9 cellular contexts compared by ENCODE assay signal in the genomic region with DNA sequence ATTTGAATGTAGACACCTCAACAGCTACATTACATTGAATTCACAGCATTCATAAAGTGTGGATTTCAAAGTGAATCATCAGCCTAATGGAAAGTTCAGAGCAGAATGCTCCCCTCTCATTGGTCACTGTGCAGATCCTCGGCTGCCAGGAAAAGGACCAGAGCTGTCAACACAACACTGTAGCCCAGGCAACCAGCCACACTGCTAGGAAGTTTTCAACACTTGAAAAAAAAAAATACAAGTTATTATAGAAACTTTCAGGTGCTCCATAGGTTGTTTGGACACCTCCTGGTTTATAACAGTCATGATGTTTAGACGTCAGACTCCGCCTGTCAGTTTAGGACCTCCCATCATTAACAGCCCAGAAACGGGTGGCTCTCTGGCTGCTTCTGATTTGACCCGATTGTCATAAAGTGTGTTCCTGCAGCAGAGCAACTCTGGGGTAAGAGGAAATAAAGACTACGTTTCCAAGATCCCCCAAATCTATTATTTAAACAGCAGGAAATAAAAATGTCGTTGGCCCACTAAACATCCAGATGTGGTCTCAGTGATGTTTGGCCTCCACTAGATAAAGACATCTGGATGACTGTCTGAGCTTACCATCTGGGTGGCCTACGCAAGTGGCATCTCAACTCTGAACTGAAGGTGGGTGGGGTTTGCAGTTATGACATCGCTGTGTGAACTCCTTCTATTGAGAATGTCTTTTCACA.
A peak's percentile ranks its signal among the peaks of the same experiment; 100 is the strongest.
DNase-seq lines count a peak whose midpoint lies in the region; ATAC-seq, FAIRE-seq and TF ChIP-seq lines count a peak whose summit lies in the region.
"Had no signal": no experiment of that assay in that cellular context is flagged by ENCODE, and none has a peak within 500 bp of the region (broad histone marks: within the 10 kb centered on the region; RNA-seq: fewer than 3 reads in every experiment).

No MANE protein-coding gene starts in this region.

- no peak for FAIRE-seq in keratinocyte (lab: Jason Lieb, UNC)

- intact Hi-C loops in aorta (cut with DNase I), result no loop called here

- H3K9ac ChIP-seq in keratinocyte (ENCODE audit: control insufficient read depth, extremely low read depth, insufficient read depth, low read length), result no peak overlapping the region

- H2AFZ ChIP-seq in keratinocyte (ENCODE audit: control insufficient read depth, low read length), result no peak overlapping the region

- H3K9me1 ChIP-seq in keratinocyte (ENCODE audit: control insufficient read depth, extremely low read depth, insufficient read depth, low read length), result no peaks in the 10 kb centered on the region

- H3K27ac ChIP-seq in keratinocyte (ENCODE audit: control insufficient read depth, insufficient read depth, low read length) (peak overlapping the region; percentile 11), aorta (ENCODE audit: low read depth in 1 of 2, low read length in 2 of 2) (peak overlapping the region; percentile 3 to 74)

- 41 to 42% methylated on average over 9 of the region's 9 CpGs for WGBS in aorta, 2 donors

- H3K9me3 ChIP-seq in keratinocyte (ENCODE audit: control insufficient read depth, low read depth, low read length), result no peaks in the 10 kb centered on the region
- no peaks in the 10 kb centered on the region for H3K9me3 ChIP-seq in aorta (ENCODE audit: control insufficient read depth, low read length)

- H3K4me3 ChIP-seq in keratinocyte (ENCODE audit: control insufficient read depth in 2 of 3, extremely low read depth in 1 of 3, insufficient read depth in 2 of 3, low read depth in 1 of 3, low read length in 3 of 3) (no peak overlapping the region), aorta (ENCODE audit: low read length in 2 of 2) (no peak overlapping the region)

- TF ChIP-seq CTCF in keratinocyte (optimal IDR thresholded peaks at IDR 0.05 in 1 of 3, IDR thresholded peaks at IDR 0.05 in 1 of 3, conservative IDR thresholded peaks at IDR 0.05 in 1 of 3; ENCODE audit: extremely low read depth in 1 of 3, insufficient read depth in 2 of 3, low read length in 3 of 3), result no peak

- no peaks in the 10 kb centered on the region for H3K27me3 ChIP-seq in keratinocyte (ENCODE audit: control insufficient read depth, extremely low read depth, insufficient read depth, low read length)
- no peaks in the 10 kb centered on the region for H3K27me3 ChIP-seq in aorta (ENCODE audit: control insufficient read depth in 1 of 2, insufficient read depth in 2 of 2, low read length in 1 of 2)

- dilution Hi-C loops in keratinocyte (cut with MboI; ENCODE audit: extremely low pct_ligation_motif_present, low sequenced_read_pairs), result no loop called here

- H3K36me3 ChIP-seq in keratinocyte (ENCODE audit: control insufficient read depth in 2 of 2, extremely low read depth in 1 of 2, insufficient read depth in 2 of 2, low read length in 2 of 2) (no peaks in the 10 kb centered on the region), aorta (ENCODE audit: control insufficient read depth in 1 of 2, insufficient read depth in 2 of 2, low read length in 1 of 2) (no peaks in the 10 kb centered on the region)

- peak; percentile 88 for ATAC-seq in aorta (ENCODE audit: low FRiP score)
- ATAC-seq in GM21528 (IDR thresholded peaks at IDR 0.05; ENCODE audit: low FRiP score, unreplicated experiment), result no peak

- DNase-seq in stimulated activated CD4-positive, alpha-beta T cell treated with anti-CD3 and anti-CD28 coated beads, Interleukin-4, amount 100 ng/mL, for 24 hours, result peak; percentile 27
- no peak for DNase-seq in stimulated activated CD4-positive, alpha-beta T cell treated with anti-CD3 and anti-CD28 coated beads, Interleukin-12 subunit alpha, Interleukin-12 subunit beta, amount 100 ng/mL, for 4 hours
- DNase-seq in amniotic epithelial cell (ENCODE audit: low read depth), result peak; percentile 87
- DNase-seq in keratinocyte (ENCODE audit: low read depth, low spot score), result peak; percentile 40
- DNase-seq in aorta, result peak; percentile 89
- no peak for DNase-seq in NCI-H2107 treated with DMSO at 0.1 percent for 48 hours (lab: John Stamatoyannopoulos, UW; ENCODE audit: unreplicated experiment)
- DNase-seq in NCI-H82 treated with DMSO at 0.1 percent for 48 hours (lab: John Stamatoyannopoulos, UW; ENCODE audit: unreplicated experiment), result no peak
- DNase-seq: DMS79 had no signal

- peaks cover 11% of the 10 kb centered on the region for H3K4me1 ChIP-seq in keratinocyte (ENCODE audit: control insufficient read depth, extremely low read depth, insufficient read depth, low read length)
- no peaks in the 10 kb centered on the region for H3K4me1 ChIP-seq in aorta (ENCODE audit: control insufficient read depth in 1 of 2, insufficient read depth in 2 of 2, low read length in 2 of 2)

- H3K4me2 ChIP-seq in keratinocyte (ENCODE audit: control insufficient read depth, extremely low read depth, insufficient read depth, low read depth, low read length), result no peak overlapping the region

- no peaks in the 10 kb centered on the region for H3K79me2 ChIP-seq in keratinocyte (ENCODE audit: control insufficient read depth, insufficient read depth, low read length)

- no peaks in the 10 kb centered on the region for H4K20me1 ChIP-seq in keratinocyte (ENCODE audit: control insufficient read depth, extremely low read depth, insufficient read depth, low read length)

Comparison
In these comparisons a context has a peak if more than half of its experiments do, and no peak if none do; other contexts are left out.
1. DNase-seq: peak in stimulated activated CD4-positive, alpha-beta T cell treated with anti-CD3 and anti-CD28 coated beads, Interleukin-4, amount 100 ng/mL, for 24 hours (single experiment), amniotic epithelial cell (single experiment), keratinocyte (single experiment) and aorta (2 of 2); none in stimulated activated CD4-positive, alpha-beta T cell treated with anti-CD3 and anti-CD28 coated beads, Interleukin-12 subunit alpha, Interleukin-12 subunit beta, amount 100 ng/mL, for 4 hours (single experiment), NCI-H2107 treated with DMSO at 0.1 percent for 48 hours (single experiment) and NCI-H82 treated with DMSO at 0.1 percent for 48 hours (single experiment).